8 cellular contexts compared by ENCODE assay signal in genomic region chr19:42271045-42271419, GRCh38. TPM values are rescaled to one million over a fixed set of nuclear protein-coding genes. Genes with fewer than 3 reads are reported as not detected.
DNase-seq lines count a peak whose midpoint lies in the region; ATAC-seq and TF ChIP-seq lines count a peak whose summit lies in the region.

No MANE protein-coding gene starts in this region.

- no peaks in the 10 kb centered on the region for H3K27me3 ChIP-seq in ascending aorta

- CTCF ChIA-PET in activated CD8-positive, alpha-beta memory T cell treated with anti-CD3 and anti-CD28 coated beads, Interleukin-2, amount 10 ng/mL, durations not matched to agents 7 days and 5 days (lab: Charles Lee), result interaction anchor here (0.9 to 3.2 kb wide), 12 partner anchors 8 to 162 kb away, joined by 3 to 44 read pairs (median 5); partner anchors contain the start of genes GSK3A, PAFAH1B3, POU2F2 and PRR19

- H3K36me3 Mint-ChIP-seq in activated CD8-positive, alpha-beta memory T cell treated with anti-CD3 and anti-CD28 coated beads, Interleukin-2, amount 10 ng/mL, durations not matched to agents 7 days and 5 days, result peaks cover 9% of the 10 kb centered on the region

- TF ChIP-seq CTCF in ascending aorta (IDR thresholded peaks at IDR 0.05) (no peak), GM13977 (IDR thresholded peaks at IDR 0.05; ENCODE audit: extremely low read depth, insufficient read depth, missing control alignments) (no peak)

- in situ Hi-C loops in GM13977 (cut with MboI; ENCODE audit: low pct_unique_long_range_greater_than_20kb, low sequenced_read_pairs, unreplicated experiment), result no loop called here

- no peak for ATAC-seq in activated CD8-positive, alpha-beta memory T cell treated with anti-CD3 and anti-CD28 coated beads, Interleukin-2, amount 10 ng/mL, durations not matched to agents 7 days and 5 days
- peak; percentile 3 for ATAC-seq in left lobe of liver

- no peaks in the 10 kb centered on the region for H3K27me3 Mint-ChIP-seq in activated CD8-positive, alpha-beta memory T cell treated with anti-CD3 and anti-CD28 coated beads, Interleukin-2, amount 10 ng/mL, durations not matched to agents 7 days and 5 days

- H3K36me3 ChIP-seq in ascending aorta, result peaks cover 35 to 36% of the 10 kb centered on the region in 2 donors

- H3K27ac ChIP-seq in ascending aorta (peak overlapping the region; percentile 95 to 97), temporal lobe (ENCODE audit: low read depth, low read length) (peak overlapping the region; percentile 91)

- peak overlapping the region; percentile 62 to 74 for H3K4me3 ChIP-seq in ascending aorta

- intact Hi-C loops in ascending aorta (cut with DNase I), result no loop called here

- no peak overlapping the region for H3K4me3 Mint-ChIP-seq in activated CD8-positive, alpha-beta memory T cell treated with anti-CD3 and anti-CD28 coated beads, Interleukin-2, amount 10 ng/mL, durations not matched to agents 7 days and 5 days

- no peaks in the 10 kb centered on the region for H3K9me3 ChIP-seq in ascending aorta

- peaks cover 10 to 31% of the 10 kb centered on the region in 2 donors for H3K4me1 ChIP-seq in ascending aorta

- peak overlapping the region; percentile 99 for H3K27ac Mint-ChIP-seq in activated CD8-positive, alpha-beta memory T cell treated with anti-CD3 and anti-CD28 coated beads, Interleukin-2, amount 10 ng/mL, durations not matched to agents 7 days and 5 days

- H3K4me1 Mint-ChIP-seq in activated CD8-positive, alpha-beta memory T cell treated with anti-CD3 and anti-CD28 coated beads, Interleukin-2, amount 10 ng/mL, durations not matched to agents 7 days and 5 days, result peaks cover 41% of the 10 kb centered on the region

- H3K9me3 Mint-ChIP-seq in activated CD8-positive, alpha-beta memory T cell treated with anti-CD3 and anti-CD28 coated beads, Interleukin-2, amount 10 ng/mL, durations not matched to agents 7 days and 5 days (ENCODE audit: low read depth), result no peaks in the 10 kb centered on the region

- DNase-seq in activated CD8-positive, alpha-beta memory T cell treated with anti-CD3 and anti-CD28 coated beads, Interleukin-2, amount 10 ng/mL, durations not matched to agents 7 days and 5 days, result no peak
- no peak for DNase-seq in activated CD8-positive, alpha-beta memory T cell treated with anti-CD3 and anti-CD28 coated beads, Interleukin-2, amount 50 U/mL, for 4 hours
- DNase-seq in ascending aorta (ENCODE audit: low spot score in 2 of 2), result no peak
- DNase-seq in left lobe of liver (ENCODE audit: low spot score), result peak; percentile 76
- DNase-seq in GM13977 (ENCODE audit: low spot score), result no peak
- DNase-seq in D341Med (ENCODE audit: low spot score), result no peak
- DNase-seq in NCI-H524 (lab: John Stamatoyannopoulos, UW), result no peak

RNA-seq across cellular contexts. Expression of gene CIC, which starts 2.0 kb away (rescaled TPM):
- total RNA-seq in activated CD8-positive, alpha-beta memory T cell treated with anti-CD3 and anti-CD28 coated beads, Interleukin-2, amount 10 ng/mL, durations not matched to agents 7 days and 5 days, result 10 to 100 TPM; 67.3 to 77.3 TPM
- total RNA-seq in ascending aorta, result 247 TPM
- 25.2 TPM for total RNA-seq in left lobe of liver
- total RNA-seq in temporal lobe, result 29.7 TPM

RNA-seq across cellular contexts. Expression of gene ERF, which starts 16.1 kb away (rescaled TPM):
- 10 to 100 TPM; 43.5 to 58.7 TPM for total RNA-seq in activated CD8-positive, alpha-beta memory T cell treated with anti-CD3 and anti-CD28 coated beads, Interleukin-2, amount 10 ng/mL, durations not matched to agents 7 days and 5 days
- 51.6 TPM for total RNA-seq in ascending aorta
- 35.9 TPM for total RNA-seq in left lobe of liver
- 5.7 TPM for total RNA-seq in temporal lobe

RNA-seq across cellular contexts. Expression of gene GSK3A, which starts 28.6 kb away (rescaled TPM):
- total RNA-seq in activated CD8-positive, alpha-beta memory T cell treated with anti-CD3 and anti-CD28 coated beads, Interleukin-2, amount 10 ng/mL, durations not matched to agents 7 days and 5 days, result 10 to 100 TPM; 47.3 to 53.8 TPM
- total RNA-seq in ascending aorta (27.0 TPM), left lobe of liver (15.1 TPM), temporal lobe (57.0 TPM)

RNA-seq across cellular contexts. Expression of gene PRR19, which starts 30.9 kb away (rescaled TPM):
- total RNA-seq in activated CD8-positive, alpha-beta memory T cell treated with anti-CD3 and anti-CD28 coated beads, Interleukin-2, amount 10 ng/mL, durations not matched to agents 7 days and 5 days, result 1 to 10 TPM in 1 of 2 experiments, under 1 TPM in 1; 0.89 to 1.1 TPM
- not detected for total RNA-seq in ascending aorta
- 0.65 TPM for total RNA-seq in left lobe of liver
- 3.0 TPM for total RNA-seq in temporal lobe

RNA-seq across cellular contexts. Expression of gene PAFAH1B3, which starts 31.4 kb away (rescaled TPM):
- 10 to 100 TPM; 38.0 to 38.9 TPM for total RNA-seq in activated CD8-positive, alpha-beta memory T cell treated with anti-CD3 and anti-CD28 coated beads, Interleukin-2, amount 10 ng/mL, durations not matched to agents 7 days and 5 days
- total RNA-seq in ascending aorta (88.9 TPM), left lobe of liver (2.2 TPM), temporal lobe (178 TPM)
